ENCODE assay signal across 15 cellular contexts in genomic region chr14:48628870-48629269, GRCh38.
"Had no signal": no experiment of that assay in that cellular context is flagged by ENCODE, and none has a peak within 500 bp of the region (broad histone marks: within the 10 kb centered on the region; RNA-seq: fewer than 3 reads in every experiment).

No MANE protein-coding gene starts in this region.

- ATAC-seq: activated CD8-positive, alpha-beta T cell treated with anti-CD3 and anti-CD28 coated beads, Interleukin-2, amount 10 ng/mL, durations not matched to agents 7 days and 5 days; activated naive CD4-positive, alpha-beta T cell treated with anti-CD3 and anti-CD28 coated beads, Interleukin-2, amount 50 U/mL, for 72 hours; gastrocnemius medialis; heart right ventricle had no signal

- H3K4me3 ChIP-seq: cardiac muscle cell, gastrocnemius medialis, heart right ventricle, sigmoid colon, stomach had no signal

- H3K9me3 ChIP-seq: gastrocnemius medialis, heart right ventricle, sigmoid colon had no signal

- H3K27ac ChIP-seq: cardiac muscle cell, gastrocnemius medialis, heart right ventricle, sigmoid colon, stomach had no signal

- H3K4me1 ChIP-seq: gastrocnemius medialis, heart right ventricle, sigmoid colon, stomach had no signal

- H3K36me3 ChIP-seq: cardiac muscle cell, gastrocnemius medialis, heart right ventricle, sigmoid colon, stomach had no signal

- DNase-seq: activated CD4-positive, alpha-beta T cell treated with anti-CD3 and anti-CD28 coated beads, Interleukin-2, amount 10 ng/mL, durations not matched to agents 24 days and 14 days; activated CD4-positive, CD25-positive, alpha-beta regulatory T cell; activated CD8-positive, alpha-beta memory T cell treated with anti-CD3 and anti-CD28 coated beads, Interleukin-2, amount 50 U/mL, for 4 hours; activated CD8-positive, alpha-beta T cell treated with anti-CD3 and anti-CD28 coated beads, Interleukin-2, amount 10 ng/mL, durations not matched to agents 7 days and 5 days; activated gamma-delta T cell; activated T-cell treated with anti-CD3 and anti-CD28 coated beads, Interleukin-2, amount 50 U/mL, for 48 hours; endodermal cell; gastrocnemius medialis; heart right ventricle; midbrain; sigmoid colon; stimulated activated CD4-positive, alpha-beta T cell treated with anti-CD3 and anti-CD28 coated beads, Interleukin-1b, Interleukin-23, amount 100 ng/mL, for 48 hours; stomach had no signal

- H3K27me3 ChIP-seq: cardiac muscle cell, gastrocnemius medialis, heart right ventricle, sigmoid colon, stomach had no signal
